In the genomic region with DNA sequence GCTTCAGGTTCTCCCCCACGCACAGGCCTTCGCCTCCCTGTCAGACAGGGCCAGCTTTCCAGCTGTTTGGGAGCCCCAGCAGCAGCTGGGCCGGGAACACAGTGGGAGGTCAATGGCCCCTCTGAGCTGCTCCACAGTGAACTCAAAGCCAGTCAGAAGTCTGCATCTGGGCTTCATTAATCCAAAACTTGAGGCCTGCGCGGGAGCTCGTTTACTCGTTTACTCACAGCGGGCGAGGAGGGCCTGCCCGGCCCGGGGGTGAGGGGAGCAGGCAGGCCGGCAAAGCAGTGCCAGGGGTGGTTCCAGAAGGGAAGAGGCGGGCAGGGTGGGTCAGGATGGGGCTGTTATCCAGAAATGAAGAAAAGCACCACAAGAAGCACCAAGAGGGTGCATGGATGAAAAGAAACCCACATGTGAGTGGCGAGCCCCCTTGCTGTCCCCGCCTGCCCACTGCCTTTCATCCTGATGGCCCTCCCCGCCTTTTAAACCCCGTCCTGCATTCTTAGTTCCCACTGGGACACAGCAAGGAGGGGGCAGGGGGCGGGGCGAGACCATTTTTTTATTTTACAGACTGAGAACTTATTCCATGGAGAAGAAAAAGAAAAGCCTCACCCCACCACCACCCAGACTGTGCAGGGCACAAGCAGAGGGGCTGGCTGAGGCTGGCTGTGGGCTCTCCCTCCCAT, we compare ENCODE assay signal across 1 cellular context.
TF ChIP-seq lines count a peak whose summit lies in the region.

No MANE protein-coding gene starts in this region.

TF ChIP-seq in SK-N-SH treated with all-trans-retinoic acid at 6 μM for 48 hours, 23 proteins besides CTCF, POLR2A, EP300 and RAD21 (continued from another document):
- TF ChIP-seq, protein P1, sequence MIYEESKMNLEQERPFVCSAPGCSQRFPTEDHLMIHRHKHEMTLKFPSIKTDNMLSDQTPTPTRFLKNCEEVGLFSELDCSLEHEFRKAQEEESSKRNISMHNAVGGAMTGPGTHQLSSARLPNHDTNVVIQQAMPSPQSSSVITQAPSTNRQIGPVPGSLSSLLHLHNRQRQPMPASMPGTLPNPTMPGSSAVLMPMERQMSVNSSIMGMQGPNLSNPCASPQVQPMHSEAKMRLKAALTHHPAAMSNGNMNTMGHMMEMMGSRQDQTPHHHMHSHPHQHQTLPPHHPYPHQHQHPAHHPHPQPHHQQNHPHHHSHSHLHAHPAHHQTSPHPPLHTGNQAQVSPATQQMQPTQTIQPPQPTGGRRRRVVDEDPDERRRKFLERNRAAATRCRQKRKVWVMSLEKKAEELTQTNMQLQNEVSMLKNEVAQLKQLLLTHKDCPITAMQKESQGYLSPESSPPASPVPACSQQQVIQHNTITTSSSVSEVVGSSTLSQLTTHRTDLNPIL (CRISPR knock-in tag; IDR thresholded peaks at IDR 0.05; ENCODE audit: low read depth), result no peak
- TF ChIP-seq ZFP3 (CRISPR knock-in tag; IDR thresholded peaks at IDR 0.05) (no peak), ZNF70 (CRISPR knock-in tag; IDR thresholded peaks at IDR 0.05) (no peak), ESRRG (CRISPR knock-in tag; IDR thresholded peaks at IDR 0.05) (no peak), ZC3H10 (CRISPR knock-in tag; IDR thresholded peaks at IDR 0.05) (no peak), CSDC2 (CRISPR knock-in tag; IDR thresholded peaks at IDR 0.05) (no peak)
